ENCODE assay signal across 1 cellular context in the genomic region with DNA sequence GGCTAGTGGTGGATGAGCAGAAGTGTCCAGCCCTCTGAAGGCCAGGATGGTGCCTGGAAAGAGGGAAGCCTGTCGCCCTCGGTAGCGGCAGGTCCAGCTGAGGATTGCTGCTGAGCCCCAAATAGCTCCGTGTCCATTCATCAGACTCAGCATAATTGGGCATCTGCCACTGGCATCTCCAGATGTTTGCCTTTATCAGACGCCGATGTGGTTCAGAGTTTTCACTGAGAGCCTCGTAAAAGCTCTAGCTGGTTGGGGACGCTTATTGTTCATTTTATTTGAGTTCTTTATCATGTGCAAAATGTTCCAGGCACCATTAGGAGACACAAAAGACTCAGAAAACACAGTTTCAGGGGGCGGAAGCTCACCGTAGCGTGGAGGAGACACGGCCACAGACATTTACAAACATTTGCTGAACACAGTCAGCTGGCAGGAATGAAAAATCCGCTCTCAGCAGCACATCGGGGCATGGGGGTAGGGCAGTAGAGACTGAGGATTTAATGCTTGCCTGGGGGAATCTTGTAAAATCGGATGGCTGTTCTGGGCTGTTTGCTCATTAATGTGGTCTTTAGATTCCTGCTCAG.
TF ChIP-seq lines count a peak whose summit lies in the region.

No MANE protein-coding gene starts in this region.

TF ChIP-seq in GM23338, 12 proteins besides CTCF, POLR2A, EP300 and RAD21 (continued from another document):
- TF ChIP-seq EZH2phosphoT487 (IDR thresholded peaks at IDR 0.05; ENCODE audit: unreplicated experiment) (no peak), POLR2AphosphoS5 (IDR thresholded peaks at IDR 0.05; ENCODE audit: low read depth) (no peak), NANOG (IDR thresholded peaks at IDR 0.05; ENCODE audit: borderline replicate concordance) (no peak), ZNF331 (CRISPR knock-in tag; IDR thresholded peaks at IDR 0.05; ENCODE audit: low read depth) (no peak), CREB1 (CRISPR knock-in tag; IDR thresholded peaks at IDR 0.05; ENCODE audit: low read depth) (no peak), STAT1 (IDR thresholded peaks at IDR 0.05; ENCODE audit: unreplicated experiment) (no peak), JUNB (IDR thresholded peaks at IDR 0.05; ENCODE audit: unreplicated experiment) (no peak)
- TF ChIP-seq, protein P1, sequence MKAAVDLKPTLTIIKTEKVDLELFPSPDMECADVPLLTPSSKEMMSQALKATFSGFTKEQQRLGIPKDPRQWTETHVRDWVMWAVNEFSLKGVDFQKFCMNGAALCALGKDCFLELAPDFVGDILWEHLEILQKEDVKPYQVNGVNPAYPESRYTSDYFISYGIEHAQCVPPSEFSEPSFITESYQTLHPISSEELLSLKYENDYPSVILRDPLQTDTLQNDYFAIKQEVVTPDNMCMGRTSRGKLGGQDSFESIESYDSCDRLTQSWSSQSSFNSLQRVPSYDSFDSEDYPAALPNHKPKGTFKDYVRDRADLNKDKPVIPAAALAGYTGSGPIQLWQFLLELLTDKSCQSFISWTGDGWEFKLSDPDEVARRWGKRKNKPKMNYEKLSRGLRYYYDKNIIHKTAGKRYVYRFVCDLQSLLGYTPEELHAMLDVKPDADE (IDR thresholded peaks at IDR 0.05): no peak
- TF ChIP-seq, protein P2, sequence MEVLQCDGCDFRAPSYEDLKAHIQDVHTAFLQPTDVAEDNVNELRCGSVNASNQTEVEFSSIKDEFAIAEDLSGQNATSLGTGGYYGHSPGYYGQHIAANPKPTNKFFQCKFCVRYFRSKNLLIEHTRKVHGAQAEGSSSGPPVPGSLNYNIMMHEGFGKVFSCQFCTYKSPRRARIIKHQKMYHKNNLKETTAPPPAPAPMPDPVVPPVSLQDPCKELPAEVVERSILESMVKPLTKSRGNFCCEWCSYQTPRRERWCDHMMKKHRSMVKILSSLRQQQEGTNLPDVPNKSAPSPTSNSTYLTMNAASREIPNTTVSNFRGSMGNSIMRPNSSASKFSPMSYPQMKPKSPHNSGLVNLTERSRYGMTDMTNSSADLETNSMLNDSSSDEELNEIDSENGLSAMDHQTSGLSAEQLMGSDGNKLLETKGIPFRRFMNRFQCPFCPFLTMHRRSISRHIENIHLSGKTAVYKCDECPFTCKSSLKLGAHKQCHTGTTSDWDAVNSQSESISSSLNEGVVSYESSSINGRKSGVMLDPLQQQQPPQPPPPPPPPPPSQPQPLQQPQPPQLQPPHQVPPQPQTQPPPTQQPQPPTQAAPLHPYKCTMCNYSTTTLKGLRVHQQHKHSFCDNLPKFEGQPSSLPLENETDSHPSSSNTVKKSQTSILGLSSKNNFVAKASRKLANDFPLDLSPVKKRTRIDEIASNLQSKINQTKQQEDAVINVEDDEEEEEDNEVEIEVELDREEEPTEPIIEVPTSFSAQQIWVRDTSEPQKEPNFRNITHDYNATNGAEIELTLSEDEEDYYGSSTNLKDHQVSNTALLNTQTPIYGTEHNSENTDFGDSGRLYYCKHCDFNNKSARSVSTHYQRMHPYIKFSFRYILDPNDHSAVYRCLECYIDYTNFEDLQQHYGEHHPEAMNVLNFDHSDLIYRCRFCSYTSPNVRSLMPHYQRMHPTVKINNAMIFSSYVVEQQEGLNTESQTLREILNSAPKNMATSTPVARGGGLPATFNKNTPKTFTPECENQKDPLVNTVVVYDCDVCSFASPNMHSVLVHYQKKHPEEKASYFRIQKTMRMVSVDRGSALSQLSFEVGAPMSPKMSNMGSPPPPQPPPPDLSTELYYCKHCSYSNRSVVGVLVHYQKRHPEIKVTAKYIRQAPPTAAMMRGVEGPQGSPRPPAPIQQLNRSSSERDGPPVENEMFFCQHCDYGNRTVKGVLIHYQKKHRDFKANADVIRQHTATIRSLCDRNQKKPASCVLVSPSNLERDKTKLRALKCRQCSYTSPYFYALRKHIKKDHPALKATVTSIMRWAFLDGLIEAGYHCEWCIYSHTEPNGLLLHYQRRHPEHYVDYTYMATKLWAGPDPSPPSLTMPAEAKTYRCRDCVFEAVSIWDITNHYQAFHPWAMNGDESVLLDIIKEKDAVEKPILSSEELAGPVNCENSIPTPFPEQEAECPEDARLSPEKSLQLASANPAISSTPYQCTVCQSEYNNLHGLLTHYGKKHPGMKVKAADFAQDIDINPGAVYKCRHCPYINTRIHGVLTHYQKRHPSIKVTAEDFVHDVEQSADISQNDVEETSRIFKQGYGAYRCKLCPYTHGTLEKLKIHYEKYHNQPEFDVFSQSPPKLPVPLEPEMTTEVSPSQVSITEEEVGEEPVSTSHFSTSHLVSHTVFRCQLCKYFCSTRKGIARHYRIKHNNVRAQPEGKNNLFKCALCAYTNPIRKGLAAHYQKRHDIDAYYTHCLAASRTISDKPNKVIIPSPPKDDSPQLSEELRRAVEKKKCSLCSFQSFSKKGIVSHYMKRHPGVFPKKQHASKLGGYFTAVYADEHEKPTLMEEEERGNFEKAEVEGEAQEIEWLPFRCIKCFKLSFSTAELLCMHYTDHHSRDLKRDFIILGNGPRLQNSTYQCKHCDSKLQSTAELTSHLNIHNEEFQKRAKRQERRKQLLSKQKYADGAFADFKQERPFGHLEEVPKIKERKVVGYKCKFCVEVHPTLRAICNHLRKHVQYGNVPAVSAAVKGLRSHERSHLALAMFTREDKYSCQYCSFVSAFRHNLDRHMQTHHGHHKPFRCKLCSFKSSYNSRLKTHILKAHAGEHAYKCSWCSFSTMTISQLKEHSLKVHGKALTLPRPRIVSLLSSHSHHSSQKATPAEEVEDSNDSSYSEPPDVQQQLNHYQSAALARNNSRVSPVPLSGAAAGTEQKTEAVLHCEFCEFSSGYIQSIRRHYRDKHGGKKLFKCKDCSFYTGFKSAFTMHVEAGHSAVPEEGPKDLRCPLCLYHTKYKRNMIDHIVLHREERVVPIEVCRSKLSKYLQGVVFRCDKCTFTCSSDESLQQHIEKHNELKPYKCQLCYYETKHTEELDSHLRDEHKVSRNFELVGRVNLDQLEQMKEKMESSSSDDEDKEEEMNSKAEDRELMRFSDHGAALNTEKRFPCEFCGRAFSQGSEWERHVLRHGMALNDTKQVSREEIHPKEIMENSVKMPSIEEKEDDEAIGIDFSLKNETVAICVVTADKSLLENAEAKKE (CRISPR knock-in tag; IDR thresholded peaks at IDR 0.05): no peak
TF ChIP-seq in GM23338: peak in this region for 0.
